ENCODE assay signal across 20 cellular contexts in the genomic region with DNA sequence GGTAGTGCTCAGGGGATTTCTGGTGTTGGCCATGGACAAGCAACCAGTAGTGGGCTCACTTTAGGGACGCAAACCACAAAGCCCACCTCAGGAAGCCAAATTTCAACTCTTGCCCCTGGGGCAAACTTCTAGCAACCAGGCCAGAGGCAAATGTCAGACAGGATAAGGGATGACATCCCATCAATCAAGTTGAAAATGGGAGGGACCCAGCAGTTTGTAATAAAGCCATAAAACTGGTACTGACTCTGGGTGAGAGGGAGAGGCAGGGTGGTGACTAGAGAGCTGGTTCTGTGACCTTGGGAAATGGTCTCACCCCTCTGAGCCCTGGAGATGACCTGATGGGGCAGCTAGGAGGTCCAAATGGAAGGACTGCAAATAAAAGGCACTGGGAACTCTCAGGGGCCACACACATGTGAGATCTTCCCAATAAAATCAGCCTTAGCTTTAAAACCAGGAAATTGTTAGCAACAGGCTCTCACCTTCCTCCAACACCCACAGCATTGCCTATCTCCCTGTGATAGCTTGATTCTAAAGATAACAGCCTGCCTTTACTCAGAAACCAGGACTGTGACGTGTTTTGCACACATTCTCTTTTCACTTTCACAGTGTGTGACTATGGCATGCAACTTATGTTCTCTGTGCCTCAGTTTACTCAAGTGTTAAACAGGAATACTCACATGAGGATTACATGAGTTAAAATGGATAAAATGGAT. TPM values are rescaled to one million over a fixed set of nuclear protein-coding genes. Genes with fewer than 3 reads are reported as not detected.
DNase-seq lines count a peak whose midpoint lies in the region; ATAC-seq and TF ChIP-seq lines count a peak whose summit lies in the region.
"Had no signal": no experiment of that assay in that cellular context is flagged by ENCODE, and none has a peak within 500 bp of the region (broad histone marks: within the 10 kb centered on the region; RNA-seq: fewer than 3 reads in every experiment).

No MANE protein-coding gene starts in this region.

- H3K27ac Mint-ChIP-seq in stimulated activated naive CD8-positive, alpha-beta T cell treated with anti-CD3 and anti-CD28 coated beads, Interleukin-15, Interleukin-2, amounts not matched to agents 100 ng/mL and 50 ng/mL, for 24 hours, result peak overlapping the region; percentile 41
- no peak overlapping the region for H3K27ac Mint-ChIP-seq in stimulated activated naive CD8-positive, alpha-beta T cell treated with anti-CD3 and anti-CD28 coated beads, Interleukin-15, amount 100 ng/mL, for 72 hours
- H3K27ac Mint-ChIP-seq in activated CD8-positive, alpha-beta T cell treated with anti-CD3 and anti-CD28 coated beads for 36 hours, result peak overlapping the region; percentile 70
- H3K27ac Mint-ChIP-seq: type B pancreatic cell had no signal

- intact Hi-C loops in activated CD8-positive, alpha-beta T cell treated with anti-CD3 and anti-CD28 coated beads for 36 hours (cut with micrococcal nuclease), result no loop called here
- intact Hi-C loops in transverse colon (cut with DNase I; ENCODE audit: low total_unique reads) (no loop called here), prostate gland (cut with DNase I) (no loop called here)

- H3K4me1 Mint-ChIP-seq in stimulated activated naive CD8-positive, alpha-beta T cell treated with anti-CD3 and anti-CD28 coated beads, Interleukin-15, Interleukin-2, amounts not matched to agents 100 ng/mL and 50 ng/mL, for 24 hours (ENCODE audit: low read depth), result peaks cover 22% of the 10 kb centered on the region
- H3K4me1 Mint-ChIP-seq in stimulated activated naive CD8-positive, alpha-beta T cell treated with anti-CD3 and anti-CD28 coated beads, Interleukin-15, amount 100 ng/mL, for 72 hours, result peaks cover 45% of the 10 kb centered on the region
- peaks cover 27% of the 10 kb centered on the region for H3K4me1 Mint-ChIP-seq in activated CD8-positive, alpha-beta T cell treated with anti-CD3 and anti-CD28 coated beads for 36 hours (ENCODE audit: low read depth)
- H3K4me1 Mint-ChIP-seq: immature natural killer cell had no signal

- no peaks in the 10 kb centered on the region for H3K27me3 Mint-ChIP-seq in stimulated activated naive CD8-positive, alpha-beta T cell treated with anti-CD3 and anti-CD28 coated beads, Interleukin-15, Interleukin-2, amounts not matched to agents 100 ng/mL and 50 ng/mL, for 24 hours
- no peaks in the 10 kb centered on the region for H3K27me3 Mint-ChIP-seq in stimulated activated naive CD8-positive, alpha-beta T cell treated with anti-CD3 and anti-CD28 coated beads, Interleukin-15, amount 100 ng/mL, for 72 hours
- no peaks in the 10 kb centered on the region for H3K27me3 Mint-ChIP-seq in activated CD8-positive, alpha-beta T cell treated with anti-CD3 and anti-CD28 coated beads for 36 hours
- H3K27me3 Mint-ChIP-seq: activated CD4-positive, alpha-beta T cell treated with anti-CD3 and anti-CD28 coated beads, Interleukin-2, amount 10 ng/mL, durations not matched to agents 7 days and 5 days; type B pancreatic cell had no signal

- H3K4me3 Mint-ChIP-seq in stimulated activated naive CD8-positive, alpha-beta T cell treated with anti-CD3 and anti-CD28 coated beads, Interleukin-15, Interleukin-2, amounts not matched to agents 100 ng/mL and 50 ng/mL, for 24 hours, result no peak overlapping the region
- H3K4me3 Mint-ChIP-seq in stimulated activated naive CD8-positive, alpha-beta T cell treated with anti-CD3 and anti-CD28 coated beads, Interleukin-15, amount 100 ng/mL, for 72 hours, result no peak overlapping the region
- H3K4me3 Mint-ChIP-seq in activated CD8-positive, alpha-beta T cell treated with anti-CD3 and anti-CD28 coated beads for 36 hours, result no peak overlapping the region
- H3K4me3 Mint-ChIP-seq: activated CD4-positive, alpha-beta T cell treated with anti-CD3 and anti-CD28 coated beads, Interleukin-2, amount 10 ng/mL, durations not matched to agents 7 days and 5 days; immature natural killer cell; type B pancreatic cell had no signal

- peaks cover 63% of the 10 kb centered on the region for H3K36me3 Mint-ChIP-seq in stimulated activated naive CD8-positive, alpha-beta T cell treated with anti-CD3 and anti-CD28 coated beads, Interleukin-15, Interleukin-2, amounts not matched to agents 100 ng/mL and 50 ng/mL, for 24 hours (ENCODE audit: low read depth)
- peaks cover 61% of the 10 kb centered on the region for H3K36me3 Mint-ChIP-seq in activated CD8-positive, alpha-beta T cell treated with anti-CD3 and anti-CD28 coated beads for 36 hours (ENCODE audit: low read depth)

- H3K9me3 Mint-ChIP-seq in stimulated activated naive CD8-positive, alpha-beta T cell treated with anti-CD3 and anti-CD28 coated beads, Interleukin-15, Interleukin-2, amounts not matched to agents 100 ng/mL and 50 ng/mL, for 24 hours, result no peaks in the 10 kb centered on the region
- no peaks in the 10 kb centered on the region for H3K9me3 Mint-ChIP-seq in stimulated activated naive CD8-positive, alpha-beta T cell treated with anti-CD3 and anti-CD28 coated beads, Interleukin-15, amount 100 ng/mL, for 72 hours
- H3K9me3 Mint-ChIP-seq in activated CD8-positive, alpha-beta T cell treated with anti-CD3 and anti-CD28 coated beads for 36 hours, result no peaks in the 10 kb centered on the region
- H3K9me3 Mint-ChIP-seq: activated CD4-positive, alpha-beta T cell treated with anti-CD3 and anti-CD28 coated beads, Interleukin-2, amount 10 ng/mL, durations not matched to agents 7 days and 5 days; immature natural killer cell; type B pancreatic cell had no signal

- POLR2A ChIA-PET in activated CD8-positive, alpha-beta T cell treated with anti-CD3 and anti-CD28 coated beads for 36 hours (lab: Charles Lee), result interaction anchor here (1.2 to 1.6 kb wide), 2 partner anchors 42 to 68 kb away, joined by 3 to 4 read pairs; no protein-coding TSS in a partner anchor

- no peak for DNase-seq in stimulated activated naive CD8-positive, alpha-beta T cell treated with anti-CD3 and anti-CD28 coated beads, Interleukin-15, amount 100 ng/mL, for 72 hours
- no peak for DNase-seq in activated CD8-positive, alpha-beta T cell treated with anti-CD3 and anti-CD28 coated beads for 36 hours
- DNase-seq in foreskin melanocyte, result peak; percentile 62
- DNase-seq in transverse colon, result no peak
- no peak for DNase-seq in NOMO-1 treated with dmso at 0.1 percent for 144 hours (lab: John Stamatoyannopoulos, UW; ENCODE audit: unreplicated experiment)
- DNase-seq in prostate gland (ENCODE audit: low spot score), result no peak
- DNase-seq: activated CD4-positive, alpha-beta T cell treated with anti-CD3 and anti-CD28 coated beads, Interleukin-2, amount 10 ng/mL, durations not matched to agents 7 days and 5 days; aorta; DMS79; immature natural killer cell; Karpas-422; left ventricle myocardium superior; NCI-H1092; NCI-H2029 treated with DMSO at 0.1 percent for 48 hours; NCI-H510A; stimulated activated CD4-positive, alpha-beta T cell treated with anti-CD3 and anti-CD28 coated beads, Interleukin-12 subunit alpha, Interleukin-12 subunit beta, amount 100 ng/mL, for 4 hours had no signal

- no peak for TF ChIP-seq POLR2A in transverse colon (IDR thresholded peaks at IDR 0.05)
- TF ChIP-seq POLR2A in prostate gland (IDR thresholded peaks at IDR 0.05), result no peak

- no peak for TF ChIP-seq CTCF in activated CD8-positive, alpha-beta T cell treated with anti-CD3 and anti-CD28 coated beads for 36 hours (IDR thresholded peaks at IDR 0.05)
- no peak for TF ChIP-seq CTCF in transverse colon (IDR thresholded peaks at IDR 0.05)
- TF ChIP-seq CTCF in prostate gland (IDR thresholded peaks at IDR 0.05), result no peak

- H3K9me3 ChIP-seq in transverse colon (no peaks in the 10 kb centered on the region), prostate gland (no peaks in the 10 kb centered on the region)

- H3K36me3 ChIP-seq in transverse colon (peaks cover 0 to 50% (median 21%) of the 10 kb centered on the region in 4 donors), prostate gland (peaks cover 21 to 44% of the 10 kb centered on the region in 2 donors)

- H3K4me3 ChIP-seq in transverse colon (no peak overlapping the region), prostate gland (no peak overlapping the region)

- in situ Hi-C loops in transverse colon (cut with MboI; ENCODE audit: low pct_ligation_motif_present in 1 of 4, low pct_unique_long_range_greater_than_20kb in 1 of 4, low sequenced_read_pairs in 3 of 4), result no loop called here

- ATAC-seq in stimulated activated naive CD8-positive, alpha-beta T cell treated with anti-CD3 and anti-CD28 coated beads, Interleukin-15, amount 100 ng/mL, for 72 hours, result no peak
- peak; percentile 37 for ATAC-seq in activated CD8-positive, alpha-beta T cell treated with anti-CD3 and anti-CD28 coated beads for 36 hours
- ATAC-seq in GM21423 (IDR thresholded peaks at IDR 0.05; ENCODE audit: unreplicated experiment), result no peak
- ATAC-seq: left ventricle myocardium superior, SK-N-SH treated with all-trans-retinoic acid at 6 μM for 48 hours had no signal

- no peak for TF ChIP-seq EP300 in transverse colon (IDR thresholded peaks at IDR 0.05; ENCODE audit: low read depth)

- H3K27ac ChIP-seq in transverse colon (peak overlapping the region; percentile 56 to 73 (median 64)), prostate gland (no peak overlapping the region)

- no peaks in the 10 kb centered on the region for H3K27me3 ChIP-seq in transverse colon
- no peaks in the 10 kb centered on the region for H3K27me3 ChIP-seq in prostate gland (replicated peaks; ENCODE audit: insufficient read depth)

- H3K4me1 ChIP-seq in transverse colon (peaks cover 4 to 19% (median 17%) of the 10 kb centered on the region in 4 donors), prostate gland (replicated peaks) (no peaks in the 10 kb centered on the region)

- CTCF ChIA-PET in activated CD8-positive, alpha-beta T cell treated with anti-CD3 and anti-CD28 coated beads for 36 hours (lab: Charles Lee), result interaction anchor here (1.1 to 1.2 kb wide), 2 partner anchors 45 to 46 kb away, joined by 4 to 7 read pairs; no protein-coding TSS in a partner anchor

- 79 to 82% methylated on average over 2 of the region's 2 CpGs for WGBS in transverse colon (ENCODE audit: low coverage in 1 of 2), 2 donors
- whole genome bisulfite sequencing in prostate gland, result 77% methylated on average over 2 of the region's 2 CpGs

RNA-seq across cellular contexts. Expression of gene TBC1D10A, which starts 6.4 kb away (rescaled TPM):
- total RNA-seq in activated CD8-positive, alpha-beta T cell treated with anti-CD3 and anti-CD28 coated beads for 36 hours, result 10 to 100 TPM; 20.5 to 21.1 TPM
- 10 to 100 TPM; 27.9 to 72.2 (median 45.7) TPM for total RNA-seq in transverse colon
- 10 to 100 TPM; 46.1 to 51.2 TPM for total RNA-seq in prostate gland

RNA-seq across cellular contexts. Expression of gene SF3A1, which starts 23.5 kb away (rescaled TPM):
- 100 to 1,000 TPM; 252 to 262 TPM for total RNA-seq in activated CD8-positive, alpha-beta T cell treated with anti-CD3 and anti-CD28 coated beads for 36 hours
- total RNA-seq in transverse colon (100 to 1,000 TPM in 2 of 4 donors, 10 to 100 TPM in 2; 73.2 to 664 (median 99.3) TPM), prostate gland (100 to 1,000 TPM; 108 to 134 TPM)

RNA-seq across cellular contexts. Expression of gene CCDC157, which starts 23.7 kb away (rescaled TPM):
- total RNA-seq in activated CD8-positive, alpha-beta T cell treated with anti-CD3 and anti-CD28 coated beads for 36 hours, result 1 to 10 TPM; 2.2 to 2.4 TPM
- total RNA-seq in transverse colon (1 to 10 TPM; 1.4 to 5.2 (median 3.3) TPM), prostate gland (10 to 100 TPM in 1 of 2 donors, 1 to 10 TPM in 1; 3.5 to 28.6 TPM)

RNA-seq across cellular contexts. Expression of gene CASTOR1, which starts 43.8 kb away (rescaled TPM):
- 1 to 10 TPM; 4.2 to 5.1 TPM for total RNA-seq in activated CD8-positive, alpha-beta T cell treated with anti-CD3 and anti-CD28 coated beads for 36 hours
- 1 to 10 TPM in 2 of 4 donors, not detected in 2; 5.6 to 6.8 TPM for total RNA-seq in transverse colon
- 10 to 100 TPM; 27.2 to 33.2 TPM for total RNA-seq in prostate gland

RNA-seq across cellular contexts. Expression of gene RNF215, which starts 54.1 kb away (rescaled TPM):
- total RNA-seq in activated CD8-positive, alpha-beta T cell treated with anti-CD3 and anti-CD28 coated beads for 36 hours, result 1 to 10 TPM; 7.1 to 7.2 TPM
- 10 to 100 TPM in 2 of 4 donors, 1 to 10 TPM in 2; 3.2 to 65.5 (median 9.8) TPM for total RNA-seq in transverse colon
- total RNA-seq in prostate gland, result 10 to 100 TPM; 18.1 to 20.0 TPM

Comparison
In these comparisons a context has a peak if more than half of its experiments do, and no peak if none do; other contexts are left out.
1. H3K27ac Mint-ChIP-seq: peak in stimulated activated naive CD8-positive, alpha-beta T cell treated with anti-CD3 and anti-CD28 coated beads, Interleukin-15, Interleukin-2, amounts not matched to agents 100 ng/mL and 50 ng/mL, for 24 hours (single experiment) and activated CD8-positive, alpha-beta T cell treated with anti-CD3 and anti-CD28 coated beads for 36 hours (single experiment); none in stimulated activated naive CD8-positive, alpha-beta T cell treated with anti-CD3 and anti-CD28 coated beads, Interleukin-15, amount 100 ng/mL, for 72 hours (0 of 2).
2. H3K27ac ChIP-seq: peak in transverse colon (4 of 4); none in prostate gland (0 of 2).